Comparison of ENCODE assay signal across 7 cellular contexts in the genomic region with DNA sequence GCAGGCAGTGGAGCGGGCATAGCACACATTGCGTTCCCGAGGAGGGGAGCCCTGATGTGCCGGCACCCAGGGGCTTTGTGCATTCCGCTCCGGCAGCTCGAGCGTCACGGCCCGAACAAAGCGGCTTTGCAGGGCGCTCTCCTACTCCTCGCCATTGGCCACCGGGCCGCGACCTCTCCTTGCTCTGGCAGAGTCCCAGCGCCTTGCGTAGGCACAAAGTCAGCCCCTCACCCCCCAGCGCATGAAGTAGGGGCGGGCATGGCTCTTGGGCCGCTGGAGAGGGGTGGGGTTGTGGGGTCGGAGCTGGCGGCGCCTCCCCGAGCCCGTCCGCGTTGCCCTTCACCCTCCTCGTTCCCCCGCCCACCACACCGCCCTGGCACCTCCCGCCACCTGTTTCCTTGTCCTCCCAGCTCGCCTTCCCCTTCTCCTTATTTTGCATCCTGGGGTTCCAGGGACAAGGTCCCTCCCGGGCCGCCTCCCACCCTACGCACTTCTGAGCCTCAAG. TPM values are rescaled to one million over a fixed set of nuclear protein-coding genes. Genes with fewer than 3 reads are reported as not detected.
DNase-seq lines count a peak whose midpoint lies in the region; ATAC-seq and TF ChIP-seq lines count a peak whose summit lies in the region.

No MANE protein-coding gene starts in this region.

- peaks cover 12% of the 10 kb centered on the region for H3K27me3 Mint-ChIP-seq in activated naive CD8-positive, alpha-beta T cell treated with anti-CD3 and anti-CD28 coated beads, Interleukin-2, amount 50 U/mL, for 24 hours

- H3K36me3 ChIP-seq in HAP-1 (replicated peaks) (peaks cover 6% of the 10 kb centered on the region), Peyer's patch (peaks cover 0 to 21% (median 0%) of the 10 kb centered on the region in 3 donors)

- H3K9me3 Mint-ChIP-seq in activated naive CD8-positive, alpha-beta T cell treated with anti-CD3 and anti-CD28 coated beads, Interleukin-2, amount 50 U/mL, for 24 hours = no peaks in the 10 kb centered on the region

- intact Hi-C loops in left ventricle myocardium superior (cut with micrococcal nuclease) = loop anchor here (10.0 kb wide), 1 partner anchor 95 kb away; no protein-coding TSS in a partner anchor
- intact Hi-C loops in posterior cingulate gyrus (cut with DNase I) = no loop called here

- H3K9me3 ChIP-seq in HAP-1 (no peaks in the 10 kb centered on the region), Peyer's patch (no peaks in the 10 kb centered on the region)

- peak overlapping the region; percentile 79 to 99 (median 97) for H3K27ac ChIP-seq in Peyer's patch

- no peak for ATAC-seq in activated naive CD8-positive, alpha-beta T cell treated with anti-CD3 and anti-CD28 coated beads, Interleukin-2, amount 50 U/mL, for 24 hours
- ATAC-seq in left ventricle myocardium superior (peak; percentile 69), HG03442 (IDR thresholded peaks at IDR 0.05; ENCODE audit: unreplicated experiment) (no peak), HG02610 (IDR thresholded peaks at IDR 0.05; ENCODE audit: unreplicated experiment) (no peak)

- TF ChIP-seq CTCF in Peyer's patch (IDR thresholded peaks at IDR 0.05) = no peak

- H3K4me1 ChIP-seq in HAP-1 (peaks cover 3% of the 10 kb centered on the region; the same call in 1 of the 2 replicates), Peyer's patch (peaks cover 10 to 51% (median 13%) of the 10 kb centered on the region in 4 donors)

- peak in 1 of 2 donors; percentile 37 for TF ChIP-seq POLR2A in Peyer's patch (IDR thresholded peaks at IDR 0.05)

- peaks cover 15% of the 10 kb centered on the region for H3K4me1 Mint-ChIP-seq in activated naive CD8-positive, alpha-beta T cell treated with anti-CD3 and anti-CD28 coated beads, Interleukin-2, amount 50 U/mL, for 24 hours

- H3K27me3 ChIP-seq in HAP-1 (ENCODE audit: low read depth) (peaks cover 23% of the 10 kb centered on the region), Peyer's patch (no peaks in the 10 kb centered on the region)

- peak overlapping the region; percentile 68 for H3K4me3 Mint-ChIP-seq in activated naive CD8-positive, alpha-beta T cell treated with anti-CD3 and anti-CD28 coated beads, Interleukin-2, amount 50 U/mL, for 24 hours

- DNase-seq in HAP-1 (ENCODE audit: low spot score in 2 of 2) (peak in 1 of 2 experiments; percentile 69), Peyer's patch (peak; percentile 42 to 90 (median 78)), left ventricle myocardium superior (peak; percentile 82), posterior cingulate gyrus (peak in 9 of 10 donors; percentile 20 to 91 (median 52))
- DNase-seq in activated naive CD8-positive, alpha-beta T cell treated with anti-CD3 and anti-CD28 coated beads, Interleukin-2, amount 50 U/mL, for 24 hours = peak; percentile 22

- H3K27ac Mint-ChIP-seq in activated naive CD8-positive, alpha-beta T cell treated with anti-CD3 and anti-CD28 coated beads, Interleukin-2, amount 50 U/mL, for 24 hours = no peak overlapping the region

- H3K4me3 ChIP-seq in HAP-1 (peak overlapping the region; percentile 52), Peyer's patch (peak overlapping the region; percentile 83 to 97 (median 94))

- in situ Hi-C loops in HAP-1 (cut with MboI; ENCODE audit: low sequenced_read_pairs) = loop anchor here (25.0 kb wide), 1 partner anchor 237 kb away; no protein-coding TSS in a partner anchor

- peaks cover 6% of the 10 kb centered on the region for H3K36me3 Mint-ChIP-seq in activated naive CD8-positive, alpha-beta T cell treated with anti-CD3 and anti-CD28 coated beads, Interleukin-2, amount 50 U/mL, for 24 hours (ENCODE audit: low read depth)

RNA-seq across cellular contexts. Expression of a gene that starts 0.8 kb away (rescaled TPM):
- total RNA-seq in Peyer's patch (100 to 1,000 TPM in 3 of 4 donors, 10 to 100 TPM in 1; 21.5 to 231 (median 189) TPM), left ventricle myocardium superior (78.9 TPM)
